ENCODE assay signal across 26 cellular contexts in genomic region chr4:107153956-107154355, GRCh38.
"Had no signal": no experiment of that assay in that cellular context is flagged by ENCODE, and none has a peak within 500 bp of the region (broad histone marks: within the 10 kb centered on the region; RNA-seq: fewer than 3 reads in every experiment).

No MANE protein-coding gene starts in this region.

- H3K4me3 ChIP-seq: cardiac muscle cell, esophagus muscularis mucosa, gastroesophageal sphincter, mucosa of descending colon, right lobe of liver, thoracic aorta, upper lobe of left lung had no signal

- H3K4me1 Mint-ChIP-seq: activated B cell treated with CpG ODN at 0.5 μM for 24 hours; activated naive CD8-positive, alpha-beta T cell treated with anti-CD3 and anti-CD28 coated beads, Interleukin-2, amount 10 ng/mL, durations not matched to agents 7 days and 5 days; neural crest cell had no signal

- H3K36me3 Mint-ChIP-seq: activated naive CD8-positive, alpha-beta T cell treated with anti-CD3 and anti-CD28 coated beads, Interleukin-2, amount 10 ng/mL, durations not matched to agents 7 days and 5 days had no signal

- DNase-seq: activated B cell treated with CpG ODN at 0.5 μM for 24 hours; activated CD4-positive, alpha-beta T cell treated with anti-CD3 and anti-CD28 coated beads for 4 hours; activated CD4-positive, alpha-beta T cell treated with anti-CD3 and anti-CD28 coated beads, Interleukin-2, amount 50 U/mL, for 48 hours; activated effector memory CD4-positive, alpha-beta T cell treated with Interleukin-2 at 50 U/mL for 16 hours; activated naive CD4-positive, alpha-beta T cell treated with anti-CD3 and anti-CD28 coated beads for 36 hours; activated naive CD8-positive, alpha-beta T cell treated with anti-CD3 and anti-CD28 coated beads, Interleukin-2, amount 10 ng/mL, durations not matched to agents 7 days and 5 days; activated T-cell treated with anti-CD3 and anti-CD28 coated beads, Interleukin-2, amount 50 U/mL, for 72 hours; amygdala; effector CD8-positive, alpha-beta T cell; head of caudate nucleus; hypothalamus; left cardiac atrium; occipital lobe; posterior cingulate gyrus; right lobe of liver; stimulated activated CD4-positive, alpha-beta T cell treated with anti-CD3 and anti-CD28 coated beads, Interleukin-4, amount 100 ng/mL, for 1 hour; stimulated activated naive CD4-positive, alpha-beta T cell treated with Interleukin-2 at 50 U/mL for 16 hours; T1000; upper lobe of left lung had no signal

- H3K27ac ChIP-seq: cardiac muscle cell, esophagus muscularis mucosa, gastroesophageal sphincter, right lobe of liver, thoracic aorta, upper lobe of left lung had no signal

- H3K36me3 ChIP-seq: cardiac muscle cell, esophagus muscularis mucosa, gastroesophageal sphincter, right lobe of liver, thoracic aorta, upper lobe of left lung had no signal

- H3K4me1 ChIP-seq: esophagus muscularis mucosa, gastroesophageal sphincter, right lobe of liver, upper lobe of left lung had no signal

- H3K9me3 Mint-ChIP-seq: activated B cell treated with CpG ODN at 0.5 μM for 24 hours; activated naive CD4-positive, alpha-beta T cell treated with anti-CD3 and anti-CD28 coated beads for 36 hours; activated naive CD8-positive, alpha-beta T cell treated with anti-CD3 and anti-CD28 coated beads, Interleukin-2, amount 10 ng/mL, durations not matched to agents 7 days and 5 days; activated T-cell treated with anti-CD3 and anti-CD28 coated beads, Interleukin-2, amount 50 U/mL, for 72 hours; T-helper 1 cell treated with Interleukin-12 subunit alpha and Interleukin-12 subunit beta and Interleukin-4 antibody, amounts not matched to agents 30 μg/mL and 1 μg/mL, for 36 hours had no signal

- ATAC-seq: activated T-cell treated with anti-CD3 and anti-CD28 coated beads, Interleukin-2, amount 50 U/mL, for 72 hours; gastroesophageal sphincter; right lobe of liver had no signal

- H3K9me3 ChIP-seq: esophagus muscularis mucosa, gastroesophageal sphincter, mucosa of descending colon, right lobe of liver, thoracic aorta, upper lobe of left lung had no signal

- H3K27me3 ChIP-seq: cardiac muscle cell, esophagus muscularis mucosa, gastroesophageal sphincter, right lobe of liver, upper lobe of left lung had no signal

- H3K27ac Mint-ChIP-seq: activated B cell treated with CpG ODN at 0.5 μM for 24 hours; activated naive CD4-positive, alpha-beta T cell treated with anti-CD3 and anti-CD28 coated beads for 36 hours; activated naive CD8-positive, alpha-beta T cell treated with anti-CD3 and anti-CD28 coated beads, Interleukin-2, amount 10 ng/mL, durations not matched to agents 7 days and 5 days; activated T-cell treated with anti-CD3 and anti-CD28 coated beads, Interleukin-2, amount 50 U/mL, for 72 hours; T-helper 1 cell treated with Interleukin-12 subunit alpha and Interleukin-12 subunit beta and Interleukin-4 antibody, amounts not matched to agents 30 μg/mL and 1 μg/mL, for 36 hours had no signal

- H3K4me3 Mint-ChIP-seq: activated B cell treated with CpG ODN at 0.5 μM for 24 hours; activated naive CD4-positive, alpha-beta T cell treated with anti-CD3 and anti-CD28 coated beads for 36 hours; activated naive CD8-positive, alpha-beta T cell treated with anti-CD3 and anti-CD28 coated beads, Interleukin-2, amount 10 ng/mL, durations not matched to agents 7 days and 5 days; activated T-cell treated with anti-CD3 and anti-CD28 coated beads, Interleukin-2, amount 50 U/mL, for 72 hours; neural crest cell; T-helper 1 cell treated with Interleukin-12 subunit alpha and Interleukin-12 subunit beta and Interleukin-4 antibody, amounts not matched to agents 30 μg/mL and 1 μg/mL, for 36 hours had no signal
